ENCODE assay signal across 13 cellular contexts in the genomic region with DNA sequence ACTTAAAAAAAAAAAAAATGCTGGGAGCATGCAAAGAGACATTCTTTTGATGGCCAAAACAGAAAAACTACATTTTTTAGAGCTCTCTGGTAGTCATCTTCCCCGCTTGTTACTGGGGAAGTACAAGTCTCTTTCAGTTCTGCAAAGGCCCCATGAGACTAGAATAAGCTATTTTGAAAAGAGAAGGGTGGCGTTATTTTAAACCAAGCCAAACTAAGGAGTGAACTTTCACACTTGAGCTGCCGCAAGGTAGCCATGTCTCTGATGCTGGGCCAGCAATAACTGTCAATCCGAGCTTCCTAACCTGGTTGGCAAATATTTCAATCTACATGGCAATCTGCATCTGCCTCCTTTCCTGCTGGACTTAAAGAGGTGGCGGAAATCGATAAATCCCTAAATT.
DNase-seq lines count a peak whose midpoint lies in the region; ATAC-seq and TF ChIP-seq lines count a peak whose summit lies in the region.
"Had no signal": no experiment of that assay in that cellular context is flagged by ENCODE, and none has a peak within 500 bp of the region (broad histone marks: within the 10 kb centered on the region; RNA-seq: fewer than 3 reads in every experiment).

No MANE protein-coding gene starts in this region.

- no peaks in the 10 kb centered on the region for H3K27me3 ChIP-seq in H9 (ENCODE audit: insufficient read depth, low read length)
- H3K27me3 ChIP-seq in Caco-2 (replicated peaks; ENCODE audit: control insufficient read depth, insufficient read depth, low read length): no peaks in the 10 kb centered on the region
- H3K27me3 ChIP-seq: body of pancreas had no signal

- no peak overlapping the region for H2BK15ac ChIP-seq in H9 (ENCODE audit: low read depth, low read length)

- no peak overlapping the region for H2BK5ac ChIP-seq in H9 (ENCODE audit: insufficient read length, low read length)

- H3K4me3 Mint-ChIP-seq in activated naive CD8-positive, alpha-beta T cell treated with anti-CD3 and anti-CD28 coated beads, Interleukin-2, amount 50 U/mL, for 24 hours: no peak overlapping the region
- no peak overlapping the region for H3K4me3 Mint-ChIP-seq in H9
- H3K4me3 Mint-ChIP-seq in Caco-2 (ENCODE audit: unreplicated experiment): no peak overlapping the region

- H3T11ph ChIP-seq in H9 (ENCODE audit: low read length): no peak overlapping the region

- H2AFZ ChIP-seq in H9 (ENCODE audit: low read length): no peak overlapping the region

- no peaks in the 10 kb centered on the region for H3K9me3 ChIP-seq in H9 (ENCODE audit: control insufficient read depth, low read depth, low read length)
- no peaks in the 10 kb centered on the region for H3K9me3 ChIP-seq in Caco-2
- H3K9me3 ChIP-seq: body of pancreas had no signal

- WGBS in H9 (ENCODE audit: extremely low coverage, insufficient read length, low lambda C conversion rate): no CpG with 5 or more reads among the region's 6 CpGs

- POLR2A ChIA-PET in Caco-2 (lab: Charles Lee): no interaction called here

- peaks cover 30% of the 10 kb centered on the region for H3K4me1 Mint-ChIP-seq in activated naive CD8-positive, alpha-beta T cell treated with anti-CD3 and anti-CD28 coated beads, Interleukin-2, amount 50 U/mL, for 24 hours
- H3K4me1 Mint-ChIP-seq in H9 (no peaks in the 10 kb centered on the region), Caco-2 (ENCODE audit: low read depth, unreplicated experiment) (no peaks in the 10 kb centered on the region)

- no peaks in the 10 kb centered on the region for H3K27me3 Mint-ChIP-seq in activated naive CD8-positive, alpha-beta T cell treated with anti-CD3 and anti-CD28 coated beads, Interleukin-2, amount 50 U/mL, for 24 hours
- H3K27me3 Mint-ChIP-seq in H9 (ENCODE audit: low read depth) (no peaks in the 10 kb centered on the region), Caco-2 (ENCODE audit: insufficient read depth, unreplicated experiment) (no peaks in the 10 kb centered on the region)

- no peak overlapping the region for H4K91ac ChIP-seq in H9 (ENCODE audit: insufficient read length, low read depth, low read length)

- H3K36me3 ChIP-seq in Caco-2 (ENCODE audit: control insufficient read depth, insufficient read depth, low read length): no peaks in the 10 kb centered on the region

- H3K79me1 ChIP-seq in H9 (ENCODE audit: insufficient read depth, low read depth, low read length, poor library complexity, severe bottlenecking): no peaks in the 10 kb centered on the region

- intact Hi-C loops in Caco-2 (cut with micrococcal nuclease; ENCODE audit: unreplicated experiment): no loop called here

- peak; percentile 92 for ATAC-seq in GM18517 (IDR thresholded peaks at IDR 0.05; ENCODE audit: unreplicated experiment)
- peak; percentile 94 for ATAC-seq in GM21528 (IDR thresholded peaks at IDR 0.05; ENCODE audit: low FRiP score, unreplicated experiment)
- peak; percentile 91 for ATAC-seq in HG03159 (IDR thresholded peaks at IDR 0.05; ENCODE audit: unreplicated experiment)
- ATAC-seq in activated naive CD8-positive, alpha-beta T cell treated with anti-CD3 and anti-CD28 coated beads, Interleukin-2, amount 50 U/mL, for 24 hours: no peak
- ATAC-seq: body of pancreas, HCT116, right cardiac atrium had no signal

- H3K27ac ChIP-seq in H9 (ENCODE audit: insufficient read length, low read depth, low read length): no peak overlapping the region
- H3K27ac ChIP-seq: body of pancreas had no signal

- H3K9ac ChIP-seq in H9 (ENCODE audit: extremely low read depth, insufficient read length, low read length): no peak overlapping the region

- H2BK12ac ChIP-seq in H9 (ENCODE audit: insufficient read length, low read depth, low read length): no peak overlapping the region

- H2BK20ac ChIP-seq in H9 (ENCODE audit: low read depth, low read length, poor library complexity, severe bottlenecking): no peak overlapping the region

- CTCF ChIA-PET in Caco-2 (lab: Charles Lee): interaction anchor here (0.7 to 0.8 kb wide), 2 partner anchors 17 to 384 kb away, joined by 6 to 10 read pairs; no protein-coding TSS in a partner anchor

- H3K14ac ChIP-seq in H9 (ENCODE audit: insufficient read depth, low read length): no peak overlapping the region

- no peak for DNase-seq in activated naive CD8-positive, alpha-beta T cell treated with anti-CD3 and anti-CD28 coated beads, Interleukin-2, amount 50 U/mL, for 24 hours
- no peak for DNase-seq in mucosa of gallbladder (ENCODE audit: low spot score)
- DNase-seq in H9: no peak
- no peak for DNase-seq in DMS79 (lab: John Stamatoyannopoulos, UW)
- no peak for DNase-seq in Caco-2
- DNase-seq: body of pancreas, NCI-H1436, right cardiac atrium, Right ventricle myocardium superior had no signal

- no peak overlapping the region for H3K56ac ChIP-seq in H9 (ENCODE audit: insufficient read length, low read depth, low read length)

- no peaks in the 10 kb centered on the region for H3K4me1 ChIP-seq in H9 (ENCODE audit: insufficient read depth, low read length)
- H3K4me1 ChIP-seq in Caco-2: no peaks in the 10 kb centered on the region
- H3K4me1 ChIP-seq: body of pancreas had no signal

- H3K18ac ChIP-seq in H9 (ENCODE audit: insufficient read length, low read depth, low read length): no peak overlapping the region

- no peak overlapping the region for H3K4me2 ChIP-seq in H9 (ENCODE audit: insufficient read depth, insufficient read length, low read length)

- peaks cover 23% of the 10 kb centered on the region for H3K36me3 Mint-ChIP-seq in activated naive CD8-positive, alpha-beta T cell treated with anti-CD3 and anti-CD28 coated beads, Interleukin-2, amount 50 U/mL, for 24 hours (ENCODE audit: low read depth)
- H3K36me3 Mint-ChIP-seq in H9 (ENCODE audit: insufficient read depth in 1 of 3, low read depth in 3 of 3): peaks cover 0 to 1% (median 0%) of the 10 kb centered on the region in 3 experiments; a peak in 2 of 7 replicates
- H3K36me3 Mint-ChIP-seq in Caco-2 (ENCODE audit: insufficient read depth, unreplicated experiment): no peaks in the 10 kb centered on the region

- H3K23me2 ChIP-seq in H9 (ENCODE audit: insufficient read length, low read depth, low read length, poor library complexity, severe bottlenecking): no peaks in the 10 kb centered on the region

- H3K4ac ChIP-seq in H9 (ENCODE audit: low read depth, low read length): no peak overlapping the region

- H3K27ac Mint-ChIP-seq in activated naive CD8-positive, alpha-beta T cell treated with anti-CD3 and anti-CD28 coated beads, Interleukin-2, amount 50 U/mL, for 24 hours: peak overlapping the region; percentile 73
- no peak overlapping the region for H3K27ac Mint-ChIP-seq in H9
- H3K27ac Mint-ChIP-seq in Caco-2 (ENCODE audit: unreplicated experiment): no peak overlapping the region

- no peaks in the 10 kb centered on the region for H4K20me1 ChIP-seq in H9 (ENCODE audit: control insufficient read depth, insufficient read depth, insufficient read length)

- H4K8ac ChIP-seq in H9 (replicated peaks; ENCODE audit: insufficient read length, low read depth, low read length): no peak overlapping the region

- H2AK5ac ChIP-seq in H9 (ENCODE audit: insufficient read length, low read length): no peak overlapping the region

- no peaks in the 10 kb centered on the region for H3K79me2 ChIP-seq in H9 (ENCODE audit: insufficient read depth, low read length)

- H3K9me3 Mint-ChIP-seq in activated naive CD8-positive, alpha-beta T cell treated with anti-CD3 and anti-CD28 coated beads, Interleukin-2, amount 50 U/mL, for 24 hours: no peaks in the 10 kb centered on the region
- H3K9me3 Mint-ChIP-seq in H9 (peaks cover 0 to 3% of the 10 kb centered on the region in 2 experiments; a peak in 2 of 5 replicates), Caco-2 (ENCODE audit: unreplicated experiment) (no peaks in the 10 kb centered on the region)

- no peak overlapping the region for H3K4me3 ChIP-seq in Caco-2 (ENCODE audit: low read depth, low read length)
- H3K4me3 ChIP-seq: body of pancreas had no signal

- no peak for TF ChIP-seq CTCF in H9 (conservative IDR thresholded peaks at IDR 0.05)
- no peak for TF ChIP-seq CTCF in Caco-2 (IDR thresholded peaks at IDR 0.05; ENCODE audit: insufficient read depth in 1 of 2, low read depth in 1 of 2, low read length in 1 of 2, severe bottlenecking in 1 of 2, unreplicated experiment in 1 of 2)

- no TSS peak for BruUV-seq in Caco-2 (replicated peaks; lab: Mats Ljungman, UMichigan)

- H3K23ac ChIP-seq in H9 (ENCODE audit: insufficient read length, low read depth, low read length): no peak overlapping the region

- H4K5ac ChIP-seq in H9 (ENCODE audit: insufficient read length, low read depth, low read length): no peak overlapping the region

- no peak overlapping the region for H2BK120ac ChIP-seq in H9 (ENCODE audit: low read depth, low read length, poor library complexity, severe bottlenecking)
